ENCODE assay signal across 1 cellular context in the genomic region with DNA sequence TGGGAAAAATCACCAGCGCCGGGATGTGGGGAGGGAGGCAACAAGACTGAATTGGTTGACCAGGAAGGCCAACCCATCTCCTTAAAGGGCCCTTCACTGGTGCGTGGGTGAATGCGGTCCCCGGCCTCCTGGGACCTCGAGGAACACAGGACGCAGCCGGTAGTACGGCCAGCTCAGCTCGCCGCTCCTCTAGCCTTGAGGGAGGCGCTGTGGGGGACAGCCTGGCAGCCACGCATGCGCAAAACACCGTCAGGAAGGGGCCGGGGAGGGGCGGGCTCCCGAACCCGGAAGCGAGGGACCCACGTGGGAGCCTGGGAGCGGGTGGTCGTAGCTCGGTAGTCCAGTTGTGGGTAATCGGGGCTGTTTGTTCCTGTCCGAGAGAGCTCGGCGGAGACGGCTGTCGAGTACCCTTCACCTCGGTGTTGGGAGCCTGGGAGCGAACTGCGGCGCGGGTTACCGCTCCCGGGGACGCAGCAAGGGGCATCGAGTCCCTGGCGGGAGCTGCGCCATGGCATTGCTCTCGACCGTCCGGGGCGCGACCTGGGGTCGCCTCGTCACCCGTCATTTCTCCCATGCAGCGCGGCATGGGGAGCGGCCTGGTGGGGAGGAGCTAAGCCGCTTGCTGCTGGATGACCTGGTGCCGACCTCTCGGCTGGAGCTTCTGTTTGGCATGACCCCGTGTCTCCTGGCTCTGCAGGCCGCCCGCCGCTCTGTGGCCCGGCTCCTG.
A peak's percentile ranks its signal among the peaks of the same experiment; 100 is the strongest.
TF ChIP-seq lines count a peak whose summit lies in the region.

A gene with protein sequence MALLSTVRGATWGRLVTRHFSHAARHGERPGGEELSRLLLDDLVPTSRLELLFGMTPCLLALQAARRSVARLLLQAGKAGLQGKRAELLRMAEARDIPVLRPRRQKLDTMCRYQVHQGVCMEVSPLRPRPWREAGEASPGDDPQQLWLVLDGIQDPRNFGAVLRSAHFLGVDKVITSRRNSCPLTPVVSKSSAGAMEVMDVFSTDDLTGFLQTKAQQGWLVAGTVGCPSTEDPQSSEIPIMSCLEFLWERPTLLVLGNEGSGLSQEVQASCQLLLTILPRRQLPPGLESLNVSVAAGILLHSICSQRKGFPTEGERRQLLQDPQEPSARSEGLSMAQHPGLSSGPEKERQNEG (plus strand): TSS at position 281 of the 727 bp plus-strand sequence. CDS start 228 bp downstream, at position 509.

TF ChIP-seq in HepG2, 621 proteins besides CTCF, POLR2A, EP300 and RAD21 (continued from another document and continues in another):
- TF ChIP-seq, protein P1, sequence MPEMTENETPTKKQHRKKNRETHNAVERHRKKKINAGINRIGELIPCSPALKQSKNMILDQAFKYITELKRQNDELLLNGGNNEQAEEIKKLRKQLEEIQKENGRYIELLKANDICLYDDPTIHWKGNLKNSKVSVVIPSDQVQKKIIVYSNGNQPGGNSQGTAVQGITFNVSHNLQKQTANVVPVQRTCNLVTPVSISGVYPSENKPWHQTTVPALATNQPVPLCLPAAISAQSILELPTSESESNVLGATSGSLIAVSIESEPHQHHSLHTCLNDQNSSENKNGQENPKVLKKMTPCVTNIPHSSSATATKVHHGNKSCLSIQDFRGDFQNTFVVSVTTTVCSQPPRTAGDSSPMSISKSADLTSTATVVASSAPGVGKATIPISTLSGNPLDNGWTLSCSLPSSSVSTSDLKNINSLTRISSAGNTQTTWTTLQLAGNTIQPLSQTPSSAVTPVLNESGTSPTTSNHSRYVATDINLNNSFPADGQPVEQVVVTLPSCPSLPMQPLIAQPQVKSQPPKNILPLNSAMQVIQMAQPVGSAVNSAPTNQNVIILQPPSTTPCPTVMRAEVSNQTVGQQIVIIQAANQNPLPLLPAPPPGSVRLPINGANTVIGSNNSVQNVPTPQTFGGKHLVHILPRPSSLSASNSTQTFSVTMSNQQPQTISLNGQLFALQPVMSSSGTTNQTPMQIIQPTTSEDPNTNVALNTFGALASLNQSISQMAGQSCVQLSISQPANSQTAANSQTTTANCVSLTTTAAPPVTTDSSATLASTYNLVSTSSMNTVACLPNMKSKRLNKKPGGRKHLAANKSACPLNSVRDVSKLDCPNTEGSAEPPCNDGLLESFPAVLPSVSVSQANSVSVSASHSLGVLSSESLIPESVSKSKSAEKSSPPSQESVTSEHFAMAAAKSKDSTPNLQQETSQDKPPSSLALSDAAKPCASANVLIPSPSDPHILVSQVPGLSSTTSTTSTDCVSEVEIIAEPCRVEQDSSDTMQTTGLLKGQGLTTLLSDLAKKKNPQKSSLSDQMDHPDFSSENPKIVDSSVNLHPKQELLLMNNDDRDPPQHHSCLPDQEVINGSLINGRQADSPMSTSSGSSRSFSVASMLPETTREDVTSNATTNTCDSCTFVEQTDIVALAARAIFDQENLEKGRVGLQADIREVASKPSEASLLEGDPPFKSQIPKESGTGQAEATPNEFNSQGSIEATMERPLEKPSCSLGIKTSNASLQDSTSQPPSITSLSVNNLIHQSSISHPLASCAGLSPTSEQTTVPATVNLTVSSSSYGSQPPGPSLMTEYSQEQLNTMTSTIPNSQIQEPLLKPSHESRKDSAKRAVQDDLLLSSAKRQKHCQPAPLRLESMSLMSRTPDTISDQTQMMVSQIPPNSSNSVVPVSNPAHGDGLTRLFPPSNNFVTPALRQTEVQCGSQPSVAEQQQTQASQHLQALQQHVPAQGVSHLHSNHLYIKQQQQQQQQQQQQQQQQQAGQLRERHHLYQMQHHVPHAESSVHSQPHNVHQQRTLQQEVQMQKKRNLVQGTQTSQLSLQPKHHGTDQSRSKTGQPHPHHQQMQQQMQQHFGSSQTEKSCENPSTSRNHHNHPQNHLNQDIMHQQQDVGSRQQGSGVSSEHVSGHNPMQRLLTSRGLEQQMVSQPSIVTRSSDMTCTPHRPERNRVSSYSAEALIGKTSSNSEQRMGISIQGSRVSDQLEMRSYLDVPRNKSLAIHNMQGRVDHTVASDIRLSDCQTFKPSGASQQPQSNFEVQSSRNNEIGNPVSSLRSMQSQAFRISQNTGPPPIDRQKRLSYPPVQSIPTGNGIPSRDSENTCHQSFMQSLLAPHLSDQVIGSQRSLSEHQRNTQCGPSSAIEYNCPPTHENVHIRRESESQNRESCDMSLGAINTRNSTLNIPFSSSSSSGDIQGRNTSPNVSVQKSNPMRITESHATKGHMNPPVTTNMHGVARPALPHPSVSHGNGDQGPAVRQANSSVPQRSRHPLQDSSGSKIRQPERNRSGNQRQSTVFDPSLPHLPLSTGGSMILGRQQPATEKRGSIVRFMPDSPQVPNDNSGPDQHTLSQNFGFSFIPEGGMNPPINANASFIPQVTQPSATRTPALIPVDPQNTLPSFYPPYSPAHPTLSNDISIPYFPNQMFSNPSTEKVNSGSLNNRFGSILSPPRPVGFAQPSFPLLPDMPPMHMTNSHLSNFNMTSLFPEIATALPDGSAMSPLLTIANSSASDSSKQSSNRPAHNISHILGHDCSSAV (CRISPR knock-in tag; IDR thresholded peaks at IDR 0.05; ENCODE audit: borderline replicate concordance) = no peak
- TF ChIP-seq, protein P2, sequence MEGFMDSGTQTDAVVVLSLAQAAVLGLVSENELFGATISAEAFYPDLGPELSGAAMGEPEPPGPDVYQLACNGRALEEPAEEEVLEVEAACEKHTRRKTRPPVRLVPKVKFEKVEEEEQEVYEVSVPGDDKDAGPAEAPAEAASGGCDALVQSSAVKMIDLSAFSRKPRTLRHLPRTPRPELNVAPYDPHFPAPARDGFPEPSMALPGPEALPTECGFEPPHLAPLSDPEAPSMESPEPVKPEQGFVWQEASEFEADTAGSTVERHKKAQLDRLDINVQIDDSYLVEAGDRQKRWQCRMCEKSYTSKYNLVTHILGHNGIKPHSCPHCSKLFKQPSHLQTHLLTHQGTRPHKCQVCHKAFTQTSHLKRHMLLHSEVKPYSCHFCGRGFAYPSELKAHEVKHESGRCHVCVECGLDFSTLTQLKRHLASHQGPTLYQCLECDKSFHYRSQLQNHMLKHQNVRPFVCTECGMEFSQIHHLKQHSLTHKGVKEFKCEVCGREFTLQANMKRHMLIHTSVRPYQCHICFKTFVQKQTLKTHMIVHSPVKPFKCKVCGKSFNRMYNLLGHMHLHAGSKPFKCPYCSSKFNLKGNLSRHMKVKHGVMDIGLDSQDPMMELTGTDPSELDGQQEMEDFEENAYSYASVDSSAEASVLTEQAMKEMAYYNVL (CRISPR knock-in tag; IDR thresholded peaks at IDR 0.05; ENCODE audit: borderline replicate concordance) = 0 out of 2 replicates have a peak, but pooled peaks have one; percentile 58
- TF ChIP-seq ZNF44 (CRISPR knock-in tag; IDR thresholded peaks at IDR 0.05) (0 out of 2 replicates have a peak, but pooled peaks have one; percentile 47), EZH2 (conservative IDR thresholded peaks at IDR 0.05; ENCODE audit: low read depth, low read length) (no peak), NR2F6 (IDR thresholded peaks at IDR 0.05) (no peak), NR2F6 (CRISPR knock-in tag; IDR thresholded peaks at IDR 0.05) (0 out of 2 replicates have a peak, but pooled peaks have one; percentile 27), LCORL (IDR thresholded peaks at IDR 0.05) (no peak), LCORL (CRISPR knock-in tag; IDR thresholded peaks at IDR 0.05) (peak; percentile 80), SOX13 (IDR thresholded peaks at IDR 0.05) (no peak), SOX13 (CRISPR knock-in tag; conservative IDR thresholded peaks at IDR 0.05 in 1 of 2, IDR thresholded peaks at IDR 0.05 in 1 of 2) (0 out of 4 replicates have a peak, but pooled peaks of 1 of the 2 experiments have one; percentile 7), RBM22 (optimal IDR thresholded peaks at IDR 0.05; ENCODE audit: low read length) (peak; percentile 73), RFX1 (IDR thresholded peaks at IDR 0.05) (no peak), ZNF564 (CRISPR knock-in tag; IDR thresholded peaks at IDR 0.05) (peak; percentile 62; the same call in 1 of the 2 replicates), SRF (IDR thresholded peaks at IDR 0.05; ENCODE audit: low read depth, low read length) (no peak), ZNF737 (CRISPR knock-in tag; IDR thresholded peaks at IDR 0.05; ENCODE audit: borderline replicate concordance) (0 out of 2 replicates have a peak, but pooled peaks have one; percentile 26), HDAC6 (IDR thresholded peaks at IDR 0.05; ENCODE audit: low read depth, low read length) (no peak), MEIS1 (CRISPR knock-in tag; IDR thresholded peaks at IDR 0.05; ENCODE audit: borderline replicate concordance) (peak; percentile 74; the same call in 1 of the 2 replicates), ZBED4 (CRISPR knock-in tag; IDR thresholded peaks at IDR 0.05; ENCODE audit: borderline replicate concordance) (peak; percentile 51; the same call in 1 of the 2 replicates), NRL (CRISPR knock-in tag; IDR thresholded peaks at IDR 0.05; ENCODE audit: borderline replicate concordance) (peak; percentile 57; the same call in 1 of the 2 replicates), YY1 (IDR thresholded peaks at IDR 0.05; ENCODE audit: insufficient read depth, insufficient replicate concordance, low read depth, low read length) (peak; percentile 27), ZNF790 (CRISPR knock-in tag; IDR thresholded peaks at IDR 0.05; ENCODE audit: borderline replicate concordance) (peak; percentile 89; the same call in 1 of the 2 replicates), ZNF121 (CRISPR knock-in tag; IDR thresholded peaks at IDR 0.05) (0 out of 2 replicates have a peak, but pooled peaks have one; percentile 50), NFKBIZ (CRISPR knock-in tag; IDR thresholded peaks at IDR 0.05) (0 out of 2 replicates have a peak, but pooled peaks have one; percentile 49)
- TF ChIP-seq, protein P3, sequence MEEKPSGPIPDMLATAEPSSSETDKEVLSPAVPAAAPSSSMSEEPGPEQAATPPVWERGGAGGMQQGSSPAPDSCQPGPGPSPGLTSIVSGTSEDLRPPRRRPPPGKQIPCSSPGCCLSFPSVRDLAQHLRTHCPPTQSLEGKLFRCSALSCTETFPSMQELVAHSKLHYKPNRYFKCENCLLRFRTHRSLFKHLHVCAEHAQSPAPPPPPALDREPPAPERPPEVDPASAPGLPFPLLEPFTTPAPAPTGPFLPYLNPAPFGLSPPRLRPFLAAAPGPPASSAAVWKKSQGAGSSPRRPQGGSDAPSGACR (CRISPR knock-in tag; IDR thresholded peaks at IDR 0.05) = peak; percentile 89
- TF ChIP-seq, protein P4, sequence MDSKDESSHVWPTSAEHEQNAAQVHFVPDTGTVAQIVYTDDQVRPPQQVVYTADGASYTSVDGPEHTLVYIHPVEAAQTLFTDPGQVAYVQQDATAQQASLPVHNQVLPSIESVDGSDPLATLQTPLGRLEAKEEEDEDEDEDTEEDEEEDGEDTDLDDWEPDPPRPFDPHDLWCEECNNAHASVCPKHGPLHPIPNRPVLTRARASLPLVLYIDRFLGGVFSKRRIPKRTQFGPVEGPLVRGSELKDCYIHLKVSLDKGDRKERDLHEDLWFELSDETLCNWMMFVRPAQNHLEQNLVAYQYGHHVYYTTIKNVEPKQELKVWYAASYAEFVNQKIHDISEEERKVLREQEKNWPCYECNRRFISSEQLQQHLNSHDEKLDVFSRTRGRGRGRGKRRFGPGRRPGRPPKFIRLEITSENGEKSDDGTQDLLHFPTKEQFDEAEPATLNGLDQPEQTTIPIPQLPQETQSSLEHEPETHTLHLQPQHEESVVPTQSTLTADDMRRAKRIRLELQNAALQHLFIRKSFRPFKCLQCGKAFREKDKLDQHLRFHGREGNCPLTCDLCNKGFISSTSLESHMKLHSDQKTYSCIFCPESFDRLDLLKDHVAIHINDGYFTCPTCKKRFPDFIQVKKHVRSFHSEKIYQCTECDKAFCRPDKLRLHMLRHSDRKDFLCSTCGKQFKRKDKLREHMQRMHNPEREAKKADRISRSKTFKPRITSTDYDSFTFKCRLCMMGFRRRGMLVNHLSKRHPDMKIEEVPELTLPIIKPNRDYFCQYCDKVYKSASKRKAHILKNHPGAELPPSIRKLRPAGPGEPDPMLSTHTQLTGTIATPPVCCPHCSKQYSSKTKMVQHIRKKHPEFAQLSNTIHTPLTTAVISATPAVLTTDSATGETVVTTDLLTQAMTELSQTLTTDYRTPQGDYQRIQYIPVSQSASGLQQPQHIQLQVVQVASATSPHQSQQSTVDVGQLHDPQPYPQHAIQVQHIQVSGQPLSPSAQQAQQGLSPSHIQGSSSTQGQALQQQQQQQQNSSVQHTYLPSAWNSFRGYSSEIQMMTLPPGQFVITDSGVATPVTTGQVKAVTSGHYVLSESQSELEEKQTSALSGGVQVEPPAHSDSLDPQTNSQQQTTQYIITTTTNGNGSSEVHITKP (CRISPR knock-in tag; IDR thresholded peaks at IDR 0.05; ENCODE audit: low read depth) = 0 out of 2 replicates have a peak, but pooled peaks have one; percentile 19
